Comparison of ENCODE assay signal across 8 cellular contexts in the genomic region with DNA sequence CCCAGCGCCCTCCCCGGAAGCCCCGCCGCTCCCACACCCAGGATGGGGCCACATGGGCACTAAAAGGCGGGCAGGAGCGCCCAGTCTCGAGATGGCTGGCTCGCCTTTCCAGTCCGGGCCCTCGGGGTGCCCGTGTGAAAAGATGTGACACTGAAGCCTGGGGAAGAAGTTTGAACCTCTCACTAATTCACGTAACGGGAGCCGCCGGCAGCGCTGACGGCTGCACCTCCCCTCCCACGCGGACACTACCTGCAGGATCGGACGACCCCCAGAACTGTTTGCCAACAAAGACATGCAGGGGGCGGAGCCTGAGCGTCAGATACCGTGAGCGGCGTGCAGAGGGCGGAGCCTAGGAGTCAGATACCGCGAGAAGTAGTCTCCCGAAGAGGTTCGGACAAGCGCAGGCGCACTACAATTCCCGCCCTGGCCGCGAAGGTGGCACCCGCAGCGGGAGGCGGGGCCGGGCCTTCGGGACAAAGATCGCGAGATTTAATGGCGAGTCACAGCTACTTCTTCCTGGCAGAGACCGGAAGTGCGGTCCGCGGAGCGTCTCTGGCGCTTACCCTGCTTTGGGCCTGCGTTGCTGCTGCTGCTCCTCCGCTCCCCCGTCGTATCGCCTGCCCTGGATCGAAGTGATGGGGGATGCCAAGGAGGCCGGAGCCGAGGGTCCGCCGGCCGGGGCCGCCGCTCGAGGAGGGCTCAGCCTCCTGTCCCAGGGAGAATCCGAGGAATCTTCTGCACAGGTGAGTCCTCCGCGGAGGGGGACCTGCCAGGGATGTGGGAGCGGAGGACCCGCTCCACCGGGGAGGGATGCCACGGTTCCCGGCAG. TPM values are rescaled to one million over a fixed set of nuclear protein-coding genes. Genes with fewer than 3 reads are reported as not detected.
DNase-seq lines count a peak whose midpoint lies in the region; ATAC-seq and TF ChIP-seq lines count a peak whose summit lies in the region.

A gene with protein sequence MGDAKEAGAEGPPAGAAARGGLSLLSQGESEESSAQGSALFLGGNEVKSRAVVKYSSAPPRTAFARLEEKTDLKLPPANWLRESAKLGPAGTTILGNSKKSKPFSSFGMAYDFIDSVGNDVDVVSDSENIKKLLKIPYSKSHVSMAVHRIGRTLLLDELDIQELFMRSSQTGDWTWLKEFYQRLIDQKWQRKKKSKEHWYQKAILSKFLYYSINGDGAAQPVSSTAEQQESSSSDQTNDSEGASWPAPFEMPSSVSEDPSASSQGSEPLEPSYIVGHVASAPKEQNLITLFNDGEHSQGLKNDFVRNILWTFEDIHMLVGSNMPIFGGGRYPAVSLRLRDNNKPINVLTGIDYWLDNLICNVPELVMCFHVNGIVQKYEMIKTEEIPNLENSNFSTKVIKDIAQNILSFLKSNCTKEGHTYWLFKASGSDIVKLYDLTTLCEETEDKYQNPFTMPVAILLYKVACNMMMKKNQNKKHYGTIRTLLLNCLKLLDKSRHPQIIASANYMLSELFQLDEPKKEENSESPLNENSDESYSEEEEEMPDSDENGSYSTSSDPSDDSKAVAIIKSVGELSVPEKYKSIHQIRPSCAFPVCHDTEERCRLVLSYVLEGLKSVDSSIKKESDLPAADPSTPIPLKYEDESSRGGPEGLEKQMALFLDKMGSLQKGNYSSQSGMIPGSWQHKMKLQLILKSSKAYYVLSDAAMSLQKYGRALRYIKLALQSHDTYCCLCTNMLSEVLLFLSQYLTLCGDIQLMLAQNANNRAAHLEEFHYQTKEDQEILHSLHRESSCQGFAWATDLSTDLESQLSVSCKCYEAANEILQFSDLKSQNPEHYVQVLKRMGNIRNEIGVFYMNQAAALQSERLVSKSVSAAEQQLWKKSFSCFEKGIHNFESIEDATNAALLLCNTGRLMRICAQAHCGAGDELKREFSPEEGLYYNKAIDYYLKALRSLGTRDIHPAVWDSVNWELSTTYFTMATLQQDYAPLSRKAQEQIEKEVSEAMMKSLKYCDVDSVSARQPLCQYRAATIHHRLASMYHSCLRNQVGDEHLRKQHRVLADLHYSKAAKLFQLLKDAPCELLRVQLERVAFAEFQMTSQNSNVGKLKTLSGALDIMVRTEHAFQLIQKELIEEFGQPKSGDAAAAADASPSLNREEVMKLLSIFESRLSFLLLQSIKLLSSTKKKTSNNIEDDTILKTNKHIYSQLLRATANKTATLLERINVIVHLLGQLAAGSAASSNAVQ (plus strand): TSS at position 537 of the 829 bp plus-strand sequence. CDS start 99 bp downstream, at position 636.

- ATAC-seq in RWPE2 (ENCODE audit: low read depth): peak; percentile 91
- ATAC-seq in natural killer cell: peak; percentile 91 to 98 (median 92)

- H3K4me3 Mint-ChIP-seq in activated T-helper 2 cell treated with anti-CD3 and anti-CD28 coated beads, Interferon-gamma antibody, Interleukin-2, Interleukin-4, amounts not matched to agents 10 μg/mL and 5 μg/mL and 100 μg/mL, durations not matched to agents 14 hours and 24 hours and 36 hours (ENCODE audit: low read depth): peak within 1 kb of the TSS; percentile 96
- H3K4me3 Mint-ChIP-seq in natural killer cell: peak within 1 kb of the TSS; percentile 97

- TF ChIP-seq CTCF in RWPE2 (IDR thresholded peaks at IDR 0.05; ENCODE audit: poor library complexity, severe bottlenecking): no peak
- TF ChIP-seq CTCF in natural killer cell (IDR thresholded peaks at IDR 0.05): no peak

- peaks cover 41% of the 10 kb centered on the region for H3K36me3 Mint-ChIP-seq in activated T-helper 2 cell treated with anti-CD3 and anti-CD28 coated beads, Interferon-gamma antibody, Interleukin-2, Interleukin-4, amounts not matched to agents 10 μg/mL and 5 μg/mL and 100 μg/mL, durations not matched to agents 14 hours and 24 hours and 36 hours (ENCODE audit: low read depth)
- peaks cover 7% of the 10 kb centered on the region for H3K36me3 Mint-ChIP-seq in natural killer cell

- peaks cover 36% of the 10 kb centered on the region for H3K36me3 ChIP-seq in RWPE2 (ENCODE audit: low read depth)

- peaks cover 21% of the 10 kb centered on the region for H3K4me1 Mint-ChIP-seq in activated T-helper 2 cell treated with anti-CD3 and anti-CD28 coated beads, Interferon-gamma antibody, Interleukin-2, Interleukin-4, amounts not matched to agents 10 μg/mL and 5 μg/mL and 100 μg/mL, durations not matched to agents 14 hours and 24 hours and 36 hours (ENCODE audit: low read depth)
- H3K4me1 Mint-ChIP-seq in natural killer cell: peaks cover 12 to 30% of the 10 kb centered on the region in 2 donors

- no peaks in the 10 kb centered on the region for H3K27me3 ChIP-seq in RWPE2 (ENCODE audit: insufficient read depth, poor library complexity, severe bottlenecking)

- H3K9me3 Mint-ChIP-seq in activated T-helper 2 cell treated with anti-CD3 and anti-CD28 coated beads, Interferon-gamma antibody, Interleukin-2, Interleukin-4, amounts not matched to agents 10 μg/mL and 5 μg/mL and 100 μg/mL, durations not matched to agents 14 hours and 24 hours and 36 hours: peaks cover 9% of the 10 kb centered on the region
- H3K9me3 Mint-ChIP-seq in natural killer cell: no peaks in the 10 kb centered on the region

- H3K27ac ChIP-seq in RWPE2 (ENCODE audit: poor library complexity, severe bottlenecking): peak within 1 kb of the TSS; percentile 47

- H3K27me3 Mint-ChIP-seq in activated T-helper 2 cell treated with anti-CD3 and anti-CD28 coated beads, Interferon-gamma antibody, Interleukin-2, Interleukin-4, amounts not matched to agents 10 μg/mL and 5 μg/mL and 100 μg/mL, durations not matched to agents 14 hours and 24 hours and 36 hours (ENCODE audit: low read depth): no peaks in the 10 kb centered on the region
- H3K27me3 Mint-ChIP-seq in natural killer cell (ENCODE audit: low read depth in 2 of 2): no peaks in the 10 kb centered on the region

- no peaks in the 10 kb centered on the region for H3K4me1 ChIP-seq in RWPE2 (ENCODE audit: insufficient read depth, poor library complexity, severe bottlenecking)

- H3K27ac Mint-ChIP-seq in activated T-helper 2 cell treated with anti-CD3 and anti-CD28 coated beads, Interferon-gamma antibody, Interleukin-2, Interleukin-4, amounts not matched to agents 10 μg/mL and 5 μg/mL and 100 μg/mL, durations not matched to agents 14 hours and 24 hours and 36 hours: peak within 1 kb of the TSS; percentile 98
- H3K27ac Mint-ChIP-seq in natural killer cell: peak within 1 kb of the TSS; percentile 92 to 96

- peak within 1 kb of the TSS; percentile 74 for H3K4me3 ChIP-seq in RWPE2 (ENCODE audit: severe bottlenecking)

- H3K9me3 ChIP-seq in RWPE2 (ENCODE audit: severe bottlenecking): no peaks in the 10 kb centered on the region

- DNase-seq in EH (ENCODE audit: low read depth) (peak; percentile 99), H4 (ENCODE audit: low spot score) (peak; percentile 98), LoVo (ENCODE audit: low spot score) (peak; percentile 99), RWPE2 (ENCODE audit: low spot score) (peak; percentile 98), fibroblast of peridontal ligament (ENCODE audit: extremely low read depth) (peak; percentile 98), natural killer cell (peak; percentile 99)
- peak; percentile 99 for DNase-seq in activated T-helper 2 cell treated with anti-CD3 and anti-CD28 coated beads, Interferon-gamma antibody, Interleukin-2, Interleukin-4, amounts not matched to agents 10 μg/mL and 5 μg/mL and 100 μg/mL, durations not matched to agents 14 hours and 24 hours and 36 hours (ENCODE audit: low spot score)
- peak; percentile 99 for DNase-seq in stimulated activated naive CD4-positive, alpha-beta T cell treated with Interleukin-2 at 50 U/mL for 16 hours (lab: John Stamatoyannopoulos, UW)

- intact Hi-C loops in activated T-helper 2 cell treated with anti-CD3 and anti-CD28 coated beads, Interferon-gamma antibody, Interleukin-2, Interleukin-4, amounts not matched to agents 10 μg/mL and 5 μg/mL and 100 μg/mL, durations not matched to agents 14 hours and 24 hours and 36 hours (cut with micrococcal nuclease): loop anchor here (1.0 to 10.0 kb wide), 3 partner anchors 104 to 803 kb away; a partner anchor contains a TSS
- intact Hi-C loops in natural killer cell (cut with micrococcal nuclease): loop anchor here (1.0 to 2.0 kb wide), 2 partner anchors 104 to 803 kb away; a partner anchor contains a TSS

RNA-seq across cellular contexts. Expression of the gene that starts here (rescaled TPM):
- total RNA-seq in H4 (2014; rRNA removed; shearing (Covaris generic)): 21.2 and 23.2 TPM in 2 replicates
- total RNA-seq in activated T-helper 2 cell treated with anti-CD3 and anti-CD28 coated beads, Interferon-gamma antibody, Interleukin-2, Interleukin-4, amounts not matched to agents 10 μg/mL and 5 μg/mL and 100 μg/mL, durations not matched to agents 14 hours and 24 hours and 36 hours: 40.3 and 40.7 TPM in 2 replicates
- total RNA-seq in natural killer cell: 10 to 100 TPM; 40.6 to 66.2 (median 57.5) TPM

Comparison
In these comparisons a context has a peak if more than half of its experiments do, and no peak if none do; other contexts are left out.
1. Peak in every context shown above with its lines: DNase-seq, ATAC-seq, H3K4me3 ChIP-seq and H3K27ac ChIP-seq.